In genomic region chr2:42787424-42787787, GRCh38 we compare ENCODE assay signal across 1 cellular context.
A peak's percentile ranks its signal among the peaks of the same experiment; 100 is the strongest.
TF ChIP-seq lines count a peak whose summit lies in the region.

No MANE protein-coding gene starts in this region.

TF ChIP-seq in HepG2, 621 proteins besides CTCF, POLR2A, EP300 and RAD21 (continued from another document and continues in another):
- TF ChIP-seq KIAA2018 (CRISPR knock-in tag; IDR thresholded peaks at IDR 0.05; ENCODE audit: borderline replicate concordance) (no peak), RBFOX2 (IDR thresholded peaks at IDR 0.05; ENCODE audit: low read depth, low read length) (no peak), CREBL2 (CRISPR knock-in tag; IDR thresholded peaks at IDR 0.05; ENCODE audit: borderline replicate concordance) (no peak), ZNF224 (CRISPR knock-in tag; IDR thresholded peaks at IDR 0.05) (no peak), ZNF446 (CRISPR knock-in tag; IDR thresholded peaks at IDR 0.05) (no peak), ZNF878 (CRISPR knock-in tag; IDR thresholded peaks at IDR 0.05) (no peak), BRD4 (CRISPR knock-in tag; IDR thresholded peaks at IDR 0.05) (no peak), IRX3 (CRISPR knock-in tag; IDR thresholded peaks at IDR 0.05; ENCODE audit: borderline replicate concordance, low read depth) (no peak), HMGXB4 (CRISPR knock-in tag; IDR thresholded peaks at IDR 0.05; ENCODE audit: borderline replicate concordance in 1 of 2, low read depth in 1 of 2) (no peak), TGIF2 (CRISPR knock-in tag; IDR thresholded peaks at IDR 0.05) (no peak), ZNF333 (CRISPR knock-in tag; IDR thresholded peaks at IDR 0.05; ENCODE audit: borderline replicate concordance) (no peak), ZC3H4 (CRISPR knock-in tag; IDR thresholded peaks at IDR 0.05; ENCODE audit: borderline replicate concordance) (no peak), ZNF180 (CRISPR knock-in tag; IDR thresholded peaks at IDR 0.05; ENCODE audit: borderline replicate concordance, low read depth) (no peak), ZNF17 (CRISPR knock-in tag; IDR thresholded peaks at IDR 0.05) (no peak), ARID5B (CRISPR knock-in tag; IDR thresholded peaks at IDR 0.05) (0 out of 2 replicates have a peak, but pooled peaks have one; percentile 37), CEBPG (CRISPR knock-in tag; IDR thresholded peaks at IDR 0.05) (no peak), ZNF354B (CRISPR knock-in tag; IDR thresholded peaks at IDR 0.05) (no peak), POGZ (CRISPR knock-in tag; IDR thresholded peaks at IDR 0.05) (0 out of 2 replicates have a peak, but pooled peaks have one; percentile 29), ZXDC (CRISPR knock-in tag; IDR thresholded peaks at IDR 0.05) (no peak), ZNF792 (CRISPR knock-in tag; IDR thresholded peaks at IDR 0.05) (no peak), ZNF75D (CRISPR knock-in tag; IDR thresholded peaks at IDR 0.05; ENCODE audit: borderline replicate concordance) (no peak), KDM2A (CRISPR knock-in tag; IDR thresholded peaks at IDR 0.05; ENCODE audit: borderline replicate concordance, low read depth) (no peak), PRMT3 (CRISPR knock-in tag; IDR thresholded peaks at IDR 0.05; ENCODE audit: borderline replicate concordance, low read depth) (no peak), NCOA5 (CRISPR knock-in tag; IDR thresholded peaks at IDR 0.05) (no peak), CENPT (CRISPR knock-in tag; IDR thresholded peaks at IDR 0.05; ENCODE audit: low read depth) (no peak), THAP9 (CRISPR knock-in tag; IDR thresholded peaks at IDR 0.05; ENCODE audit: borderline replicate concordance) (no peak), ZFP37 (CRISPR knock-in tag; IDR thresholded peaks at IDR 0.05; ENCODE audit: borderline replicate concordance) (no peak), NONO (IDR thresholded peaks at IDR 0.05) (no peak), NONO (CRISPR knock-in tag; conservative IDR thresholded peaks at IDR 0.05) (no peak; the same call in 1 of the 2 replicates), HINFP (CRISPR knock-in tag; IDR thresholded peaks at IDR 0.05; ENCODE audit: low read depth) (no peak), MXD3 (CRISPR knock-in tag; IDR thresholded peaks at IDR 0.05) (no peak)
